8 cellular contexts compared by ENCODE assay signal in genomic region chr2:168211664-168212163, GRCh38. TPM values are rescaled to one million over a fixed set of nuclear protein-coding genes. Genes with fewer than 3 reads are reported as not detected.
DNase-seq lines count a peak whose midpoint lies in the region; ATAC-seq and TF ChIP-seq lines count a peak whose summit lies in the region.

No MANE protein-coding gene starts in this region.

- TF ChIP-seq CTCF in CD8-positive, alpha-beta T cell (IDR thresholded peaks at IDR 0.05): no peak
- TF ChIP-seq CTCF in mucosa of descending colon (IDR thresholded peaks at IDR 0.05): no peak

- no peaks in the 10 kb centered on the region for H3K27me3 ChIP-seq in CD8-positive, alpha-beta T cell (ENCODE audit: insufficient read depth, low read length)

- H3K27ac ChIP-seq in CD8-positive, alpha-beta T cell (ENCODE audit: low read depth, low read length): no peak overlapping the region

- H3K27me3 Mint-ChIP-seq in CD8-positive, alpha-beta T cell (ENCODE audit: low read depth): no peaks in the 10 kb centered on the region
- no peaks in the 10 kb centered on the region for H3K27me3 Mint-ChIP-seq in activated CD4-positive, alpha-beta T cell treated with anti-CD3 and anti-CD28 coated beads, Interleukin-2, amount 10 ng/mL, durations not matched to agents 7 days and 5 days

- H3K4me1 ChIP-seq in CD8-positive, alpha-beta T cell (ENCODE audit: insufficient read depth, low read length): peaks cover 6% of the 10 kb centered on the region
- H3K4me1 ChIP-seq in mucosa of descending colon (ENCODE audit: low read depth): peaks cover 36% of the 10 kb centered on the region

- no peak for DNase-seq in CD8-positive, alpha-beta T cell
- DNase-seq in activated CD4-positive, alpha-beta T cell treated with anti-CD3 and anti-CD28 coated beads, Interleukin-2, amount 10 ng/mL, durations not matched to agents 7 days and 5 days: no peak
- DNase-seq in mucosa of descending colon: no peak
- no peak for DNase-seq in activated gamma-delta T cell treated with Interleukin-2 at 50 U/mL for 16 hours
- no peak for DNase-seq in C1 segment of cervical spinal cord (lab: John Stamatoyannopoulos, UW)
- no peak for DNase-seq in NCI-H146 treated with DMSO at 0.1 percent for 48 hours (lab: John Stamatoyannopoulos, UW; ENCODE audit: unreplicated experiment)

- H3K4me3 ChIP-seq in CD8-positive, alpha-beta T cell (ENCODE audit: low read depth, low read length): no peak overlapping the region
- H3K4me3 ChIP-seq in mucosa of descending colon: no peak overlapping the region

- intact Hi-C loops in CD8-positive, alpha-beta T cell (cut with DNase I, micrococcal nuclease): no loop called here
- intact Hi-C loops in mucosa of descending colon (cut with DNase I, micrococcal nuclease): no loop called here

- H3K9me3 ChIP-seq in CD8-positive, alpha-beta T cell (ENCODE audit: low read length): no peaks in the 10 kb centered on the region
- no peaks in the 10 kb centered on the region for H3K9me3 ChIP-seq in mucosa of descending colon

- CTCF ChIA-PET in CD8-positive, alpha-beta T cell (lab: Charles Lee): no interaction called here
- CTCF ChIA-PET in activated CD4-positive, alpha-beta T cell treated with anti-CD3 and anti-CD28 coated beads, Interleukin-2, amount 10 ng/mL, durations not matched to agents 7 days and 5 days (lab: Charles Lee): interaction anchor here (0.7 to 1.4 kb wide), 2 partner anchors 10 to 28 kb away, joined by 3 to 4 read pairs; no protein-coding TSS in a partner anchor

- peak overlapping the region; percentile 29 for H3K27ac Mint-ChIP-seq in CD8-positive, alpha-beta T cell
- H3K27ac Mint-ChIP-seq in activated CD4-positive, alpha-beta T cell treated with anti-CD3 and anti-CD28 coated beads, Interleukin-2, amount 10 ng/mL, durations not matched to agents 7 days and 5 days: peak overlapping the region; percentile 78

- peak overlapping the region; percentile 21 for H3K4me3 Mint-ChIP-seq in CD8-positive, alpha-beta T cell
- H3K4me3 Mint-ChIP-seq in activated CD4-positive, alpha-beta T cell treated with anti-CD3 and anti-CD28 coated beads, Interleukin-2, amount 10 ng/mL, durations not matched to agents 7 days and 5 days: peak overlapping the region; percentile 37

- peaks cover 19% of the 10 kb centered on the region for H3K36me3 Mint-ChIP-seq in CD8-positive, alpha-beta T cell
- H3K36me3 Mint-ChIP-seq in activated CD4-positive, alpha-beta T cell treated with anti-CD3 and anti-CD28 coated beads, Interleukin-2, amount 10 ng/mL, durations not matched to agents 7 days and 5 days (ENCODE audit: low read depth): peaks cover 21% of the 10 kb centered on the region

- no peaks in the 10 kb centered on the region for H3K9me3 Mint-ChIP-seq in CD8-positive, alpha-beta T cell
- peaks cover 4% of the 10 kb centered on the region for H3K9me3 Mint-ChIP-seq in activated CD4-positive, alpha-beta T cell treated with anti-CD3 and anti-CD28 coated beads, Interleukin-2, amount 10 ng/mL, durations not matched to agents 7 days and 5 days

- peak; percentile 47 for ATAC-seq in CD8-positive, alpha-beta T cell
- ATAC-seq in GM21717 (IDR thresholded peaks at IDR 0.05; ENCODE audit: unreplicated experiment) (peak; percentile 86), mucosa of descending colon (peak; percentile 10), GM21390 (IDR thresholded peaks at IDR 0.05; ENCODE audit: unreplicated experiment) (no peak)

- H3K36me3 ChIP-seq in CD8-positive, alpha-beta T cell (ENCODE audit: insufficient read depth, low read length): no peaks in the 10 kb centered on the region
- no peaks in the 10 kb centered on the region for H3K36me3 ChIP-seq in mucosa of descending colon (ENCODE audit: low read depth)

- POLR2A ChIA-PET in CD8-positive, alpha-beta T cell (lab: Charles Lee): no interaction called here
- POLR2A ChIA-PET in activated CD4-positive, alpha-beta T cell treated with anti-CD3 and anti-CD28 coated beads, Interleukin-2, amount 10 ng/mL, durations not matched to agents 7 days and 5 days (lab: Charles Lee): no interaction called here

- H3K4me1 Mint-ChIP-seq in CD8-positive, alpha-beta T cell (ENCODE audit: low read depth): peaks cover 48% of the 10 kb centered on the region
- H3K4me1 Mint-ChIP-seq in activated CD4-positive, alpha-beta T cell treated with anti-CD3 and anti-CD28 coated beads, Interleukin-2, amount 10 ng/mL, durations not matched to agents 7 days and 5 days: peaks cover 46% of the 10 kb centered on the region

RNA-seq across cellular contexts. Expression of gene STK39, which starts 35.7 kb away (rescaled TPM):
- total RNA-seq in CD8-positive, alpha-beta T cell: 1 to 10 TPM; 7.5 to 9.6 TPM
- total RNA-seq in activated CD4-positive, alpha-beta T cell treated with anti-CD3 and anti-CD28 coated beads, Interleukin-2, amount 10 ng/mL, durations not matched to agents 7 days and 5 days: 10 to 100 TPM; 28.2 to 31.4 TPM
- 10 to 100 TPM; 36.4 to 57.5 (median 52.5) TPM for total RNA-seq in mucosa of descending colon
